8 cellular contexts compared by ENCODE assay signal in genomic region chr17:42679492-42680330, GRCh38. TPM values are rescaled to one million over a fixed set of nuclear protein-coding genes. Genes with fewer than 3 reads are reported as not detected.
A peak's percentile ranks its signal among the peaks of the same experiment; 100 is the strongest.
DNase-seq lines count a peak whose midpoint lies in the region; ATAC-seq, FAIRE-seq and TF ChIP-seq lines count a peak whose summit lies in the region.

No MANE protein-coding gene starts in this region.

- H2AFZ ChIP-seq in KMS-11 (ENCODE audit: low read depth), result peak overlapping the region; percentile 62

- no peaks in the 10 kb centered on the region for H4K20me1 ChIP-seq in KMS-11 (ENCODE audit: insufficient read depth)

- no peak for FAIRE-seq in pancreas (lab: Jason Lieb, UNC)

- H3K4me3 ChIP-seq in GM06990 (replicated peaks; ENCODE audit: low read depth, low read length), result peak overlapping the region; percentile 60
- H3K4me3 ChIP-seq in KMS-11 (IDR thresholded peaks at IDR 0.05; ENCODE audit: insufficient read depth, low read depth, low read length), result no peak overlapping the region
- H3K4me3 ChIP-seq in SJCRH30, result peak overlapping the region; percentile 64
- H3K4me3 ChIP-seq in adipocyte (ENCODE audit: low read length), result peak overlapping the region; percentile 67
- peak overlapping the region; percentile 70 for H3K4me3 ChIP-seq in cardiac muscle cell
- H3K4me3 ChIP-seq in pancreas, result peak overlapping the region; percentile 2 to 92 (median 41)
- peak overlapping the region; percentile 70 to 92 for H3K4me3 ChIP-seq in vagina

- peaks cover 33% of the 10 kb centered on the region for H3K79me2 ChIP-seq in KMS-11 (ENCODE audit: insufficient read depth, low read depth)

- H3K36me3 ChIP-seq in GM06990 (ENCODE audit: control insufficient read depth, insufficient read depth, low read length), result peaks cover 2% of the 10 kb centered on the region
- no peaks in the 10 kb centered on the region for H3K36me3 ChIP-seq in KMS-11 (ENCODE audit: insufficient read depth)
- H3K36me3 ChIP-seq in SJCRH30, result no peaks in the 10 kb centered on the region
- no peaks in the 10 kb centered on the region for H3K36me3 ChIP-seq in adipocyte (ENCODE audit: control insufficient read depth, insufficient read depth, low read length, severe bottlenecking)
- H3K36me3 ChIP-seq in cardiac muscle cell, result no peaks in the 10 kb centered on the region
- no peaks in the 10 kb centered on the region for H3K36me3 ChIP-seq in pancreas
- H3K36me3 ChIP-seq in vagina, result no peaks in the 10 kb centered on the region

- DNase-seq in GM06990 (ENCODE audit: extremely low read depth, insufficient read length) (peak; percentile 94), SJCRH30 (peak; percentile 87 to 89), adipocyte (ENCODE audit: low read depth) (peak; percentile 90), cardiac muscle cell (ENCODE audit: low read depth in 1 of 2, low spot score in 1 of 2) (peak; percentile 86 to 87), pancreas (peak; percentile 68 to 92 (median 84)), vagina (ENCODE audit: extremely low spot score in 2 of 2) (no peak)

- H3K27me3 ChIP-seq in GM06990 (replicated peaks; ENCODE audit: control insufficient read depth, insufficient read depth, low read length) (no peaks in the 10 kb centered on the region), KMS-11 (ENCODE audit: insufficient read depth, low read depth) (no peaks in the 10 kb centered on the region), SJCRH30 (no peaks in the 10 kb centered on the region), adipocyte (replicated peaks; ENCODE audit: control insufficient read depth, insufficient read depth, low read length) (no peaks in the 10 kb centered on the region), cardiac muscle cell (no peaks in the 10 kb centered on the region), pancreas (no peaks in the 10 kb centered on the region), vagina (no peaks in the 10 kb centered on the region)

- H3K4me2 ChIP-seq in KMS-11, result peak overlapping the region; percentile 97

- peak; percentile 54 for TF ChIP-seq CTCF in GM06990 (IDR thresholded peaks at IDR 0.05; ENCODE audit: insufficient read depth, low read length, poor library complexity, severe bottlenecking)
- peak; percentile 85 for TF ChIP-seq CTCF in KMS-11 (conservative IDR thresholded peaks at IDR 0.05; ENCODE audit: low read depth, low read length)
- TF ChIP-seq CTCF in cardiac muscle cell (IDR thresholded peaks at IDR 0.05; ENCODE audit: low read depth, low read length), result peak; percentile 83
- TF ChIP-seq CTCF in pancreas (IDR thresholded peaks at IDR 0.05), result peak; percentile 81 to 86 (median 86)
- TF ChIP-seq CTCF in vagina (IDR thresholded peaks at IDR 0.05), result peak; percentile 54 to 89 (median 88)

- H3K9me3 ChIP-seq in SJCRH30 (replicated peaks) (no peaks in the 10 kb centered on the region), adipocyte (ENCODE audit: control insufficient read depth, low read length) (no peaks in the 10 kb centered on the region), cardiac muscle cell (ENCODE audit: low read depth) (no peaks in the 10 kb centered on the region), pancreas (no peaks in the 10 kb centered on the region), vagina (no peaks in the 10 kb centered on the region)

- H3K9ac ChIP-seq in KMS-11, result peak overlapping the region; percentile 83
- H3K9ac ChIP-seq in adipocyte (ENCODE audit: low read length), result peak overlapping the region; percentile 86

- H3K27ac ChIP-seq in KMS-11 (peak overlapping the region; percentile 98), SJCRH30 (peak overlapping the region; percentile 89), cardiac muscle cell (peak overlapping the region; percentile 96), pancreas (peak overlapping the region; percentile 52 to 97 (median 88)), vagina (peak overlapping the region; percentile 98)

- H3K4me1 ChIP-seq in KMS-11 (ENCODE audit: low read depth, poor library complexity, severe bottlenecking) (peaks cover 41% of the 10 kb centered on the region), SJCRH30 (peaks cover 10% of the 10 kb centered on the region; the same call in 1 of the 2 replicates), adipocyte (ENCODE audit: control insufficient read depth, insufficient read depth, low read length) (peaks cover 42% of the 10 kb centered on the region), cardiac muscle cell (ENCODE audit: low read depth) (peaks cover 28% of the 10 kb centered on the region), pancreas (peaks cover 6 to 25% (median 11%) of the 10 kb centered on the region in 3 donors), vagina (peaks cover 78% of the 10 kb centered on the region)

- peak; percentile 36 to 52 (median 46) for ATAC-seq in pancreas
- no peak for ATAC-seq in GM19324 (IDR thresholded peaks at IDR 0.05; ENCODE audit: low FRiP score, unreplicated experiment)

- intact Hi-C loops in pancreas (cut with DNase I) (loop anchor here in 1 of 3 donors (10.0 kb wide), 1 partner anchor 55 kb away; no protein-coding TSS in a partner anchor), vagina (cut with DNase I) (loop anchor here (1.0 to 2.0 kb wide), 2 partner anchors 101 to 105 kb away; no protein-coding TSS in a partner anchor)

- WGBS in pancreas, 2 donors, result 11% methylated on average over 67 to 78 of the region's 78 CpGs

- no peak for TF ChIP-seq POLR2A in vagina (IDR thresholded peaks at IDR 0.05)

RNA-seq across cellular contexts. Expression of gene CCR10, which starts 1.9 kb away (rescaled TPM):
- total RNA-seq in SJCRH30 (2014; rRNA removed; shearing (Covaris generic)), result 0.99 and 1.0 TPM in 2 replicates
- total RNA-seq in cardiac muscle cell (5.8 and 13.5 TPM in 2 replicates), pancreas (1 to 10 TPM in 1 of 6 donors, under 1 TPM in 5; 0.09 to 1.0 (median 0.49) TPM), vagina (3.2 TPM)
- polyA plus RNA-seq in cardiac muscle cell (16.3 and 21.1 TPM in 2 replicates), pancreas (1 to 10 TPM in 1 of 2 donors, under 1 TPM in 1; 0.91 to 1.1 TPM)

RNA-seq across cellular contexts. Expression of gene CNTNAP1, which starts 2.6 kb away (rescaled TPM):
- 4.0 and 5.0 TPM in 2 replicates for total RNA-seq in SJCRH30 (2014; rRNA removed; shearing (Covaris generic))
- total RNA-seq in cardiac muscle cell (15.4 and 17.9 TPM in 2 replicates), pancreas (10 to 100 TPM in 1 of 6 donors, 1 to 10 TPM in 5; 3.1 to 10.4 (median 5.4) TPM), vagina (5.9 TPM)
- polyA plus RNA-seq in cardiac muscle cell (3.5 and 3.9 TPM in 2 replicates), pancreas (10 to 100 TPM in 1 of 2 donors, 1 to 10 TPM in 1; 8.1 to 20.0 TPM)

RNA-seq across cellular contexts. Expression of gene PLEKHH3, which starts 2.9 kb away (rescaled TPM):
- 10.9 and 13.7 TPM in 2 replicates for total RNA-seq in SJCRH30 (2014; rRNA removed; shearing (Covaris generic))
- total RNA-seq in cardiac muscle cell (50.3 and 79.1 TPM in 2 replicates), pancreas (10 to 100 TPM; 24.7 to 90.6 (median 33.3) TPM), vagina (44.9 TPM)
- polyA plus RNA-seq in cardiac muscle cell (54.7 and 95.6 TPM in 2 replicates), pancreas (100 to 1,000 TPM; 148 to 215 TPM)

RNA-seq across cellular contexts. Expression of gene TUBG2, which starts 20.6 kb away (rescaled TPM):
- 6.2 and 10.4 TPM in 2 replicates for total RNA-seq in SJCRH30 (2014; rRNA removed; shearing (Covaris generic))
- total RNA-seq in cardiac muscle cell (47.1 and 62.7 TPM in 2 replicates), pancreas (10 to 100 TPM; 10.9 to 43.4 (median 19.8) TPM), vagina (44.7 TPM)
- polyA plus RNA-seq in cardiac muscle cell (67.4 and 83.1 TPM in 2 replicates), pancreas (10 to 100 TPM; 48.2 to 90.5 TPM)

Comparison
In these comparisons a context has a peak if more than half of its experiments do, and no peak if none do; other contexts are left out.
1. DNase-seq: peak in GM06990 (single experiment), SJCRH30 (2 of 2), adipocyte (single experiment), cardiac muscle cell (2 of 2) and pancreas (6 of 6); none in vagina (0 of 2).
2. Peak in every context shown above with its lines, with median percentiles within 50 percentile points of each other: CTCF ChIP-seq and H3K27ac ChIP-seq.